In the genomic region with DNA sequence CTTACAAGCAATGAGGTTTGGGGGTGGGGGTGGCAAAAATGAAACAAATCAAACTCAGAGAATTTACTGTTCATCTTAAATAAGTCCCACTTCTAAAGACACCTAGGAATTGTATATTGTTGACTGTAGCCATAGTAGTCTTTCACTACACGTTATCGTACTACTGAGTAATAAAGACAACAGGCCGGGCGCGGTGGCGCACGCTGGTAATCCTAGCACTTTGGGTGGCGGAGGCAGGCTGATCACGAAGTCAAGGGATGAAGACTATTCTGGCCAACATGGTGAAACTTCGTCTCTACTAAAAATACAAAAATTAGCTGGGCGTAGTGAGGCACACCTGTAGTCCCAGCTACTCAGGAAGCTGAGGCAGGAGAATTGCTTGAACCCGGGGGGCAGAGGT, we compare ENCODE assay signal across 22 cellular contexts.
DNase-seq lines count a peak whose midpoint lies in the region; ATAC-seq and TF ChIP-seq lines count a peak whose summit lies in the region.
"Had no signal": no experiment of that assay in that cellular context is flagged by ENCODE, and none has a peak within 500 bp of the region (broad histone marks: within the 10 kb centered on the region; RNA-seq: fewer than 3 reads in every experiment).

No MANE protein-coding gene starts in this region.

- intact Hi-C loops in activated B cell treated with CpG ODN at 0.5 μM for 24 hours (cut with micrococcal nuclease), result no loop called here
- intact Hi-C loops in ascending aorta (cut with DNase I), result no loop called here

- TF ChIP-seq CTCF in activated B cell treated with CpG ODN at 0.5 μM for 24 hours (IDR thresholded peaks at IDR 0.05) (no peak), progenitor cell of endocrine pancreas (IDR thresholded peaks at IDR 0.05; ENCODE audit: unreplicated experiment) (no peak), ascending aorta (IDR thresholded peaks at IDR 0.05) (no peak)

- no peaks in the 10 kb centered on the region for H3K36me3 ChIP-seq in ascending aorta
- H3K36me3 ChIP-seq: BE2C, BLaER1 had no signal

- H3K27ac Mint-ChIP-seq in activated B cell treated with CpG ODN at 0.5 μM for 24 hours (peak overlapping the region; percentile 42), progenitor cell of endocrine pancreas (peak overlapping the region; percentile 53)
- H3K27ac Mint-ChIP-seq: CD14-positive monocyte; CD4-positive, alpha-beta memory T cell; CD4-positive, CD25-positive, alpha-beta regulatory T cell; CD8-positive, alpha-beta memory T cell had no signal

- H3K36me3 Mint-ChIP-seq in activated B cell treated with CpG ODN at 0.5 μM for 24 hours (ENCODE audit: low read depth) (peaks cover 2% of the 10 kb centered on the region), progenitor cell of endocrine pancreas (ENCODE audit: insufficient read depth) (peaks cover 2% of the 10 kb centered on the region)
- H3K36me3 Mint-ChIP-seq: CD14-positive monocyte had no signal

- peaks cover 5 to 6% of the 10 kb centered on the region in 2 donors for H3K9me3 ChIP-seq in ascending aorta
- H3K9me3 ChIP-seq: BE2C had no signal

- DNase-seq in activated B cell treated with CpG ODN at 0.5 μM for 24 hours (no peak), progenitor cell of endocrine pancreas (ENCODE audit: low spot score, unreplicated experiment) (no peak), amygdala (lab: John Stamatoyannopoulos, UW) (no peak), ascending aorta (ENCODE audit: low spot score in 2 of 2) (no peak), NCI-H748 treated with DMSO at 0.1 percent for 48 hours (lab: John Stamatoyannopoulos, UW) (no peak)
- DNase-seq: 8988T; BE2C; C1 segment of cervical spinal cord; CD4-positive, alpha-beta memory T cell; CD4-positive, CD25-positive, alpha-beta regulatory T cell; CD8-positive, alpha-beta memory T cell; COR-L47; DMS 273 treated with DMSO at 0.1 percent for 48 hours; DMS153; DMS53; DMS79; DND-41; EL; GDM1 had no signal

- H3K4me1 ChIP-seq in ascending aorta, result no peaks in the 10 kb centered on the region
- H3K4me1 ChIP-seq: BE2C had no signal

- CTCF ChIA-PET in activated B cell treated with CpG ODN at 0.5 μM for 24 hours (lab: Charles Lee), result no interaction called here

- H3K4me3 Mint-ChIP-seq in activated B cell treated with CpG ODN at 0.5 μM for 24 hours, result no peak overlapping the region
- no peak overlapping the region for H3K4me3 Mint-ChIP-seq in progenitor cell of endocrine pancreas (ENCODE audit: low read depth)
- H3K4me3 Mint-ChIP-seq: CD14-positive monocyte; CD4-positive, CD25-positive, alpha-beta regulatory T cell; CD8-positive, alpha-beta memory T cell had no signal

- H3K27me3 Mint-ChIP-seq in activated B cell treated with CpG ODN at 0.5 μM for 24 hours (peaks cover 2% of the 10 kb centered on the region), progenitor cell of endocrine pancreas (no peaks in the 10 kb centered on the region)

- no peaks in the 10 kb centered on the region for H3K27me3 ChIP-seq in ascending aorta
- H3K27me3 ChIP-seq: BE2C, BLaER1 had no signal

- no peak for ATAC-seq in activated B cell treated with CpG ODN at 0.5 μM for 24 hours (ENCODE audit: low read depth)
- ATAC-seq: GM12878 had no signal

- POLR2A ChIA-PET in activated B cell treated with CpG ODN at 0.5 μM for 24 hours (lab: Charles Lee), result interaction anchor here (0.6 kb wide), 1 partner anchor 100 kb away, joined by 3 read pairs; no protein-coding TSS in a partner anchor

- H3K4me3 ChIP-seq in ascending aorta, result no peak overlapping the region
- H3K4me3 ChIP-seq: BLaER1, GM12878 had no signal

- H3K27ac ChIP-seq in ascending aorta, result no peak overlapping the region
- H3K27ac ChIP-seq: BLaER1 had no signal

- H3K4me1 Mint-ChIP-seq in activated B cell treated with CpG ODN at 0.5 μM for 24 hours (no peaks in the 10 kb centered on the region), progenitor cell of endocrine pancreas (ENCODE audit: low read depth) (peaks cover 13% of the 10 kb centered on the region)
- H3K4me1 Mint-ChIP-seq: CD14-positive monocyte had no signal

- peaks cover 11% of the 10 kb centered on the region for H3K9me3 Mint-ChIP-seq in activated B cell treated with CpG ODN at 0.5 μM for 24 hours
- H3K9me3 Mint-ChIP-seq in progenitor cell of endocrine pancreas (ENCODE audit: low read depth), result peaks cover 18% of the 10 kb centered on the region
